In genomic region chr20:31710423-31711250, GRCh38 we compare ENCODE assay signal across 9 cellular contexts. TPM values are rescaled to one million over a fixed set of nuclear protein-coding genes. Genes with fewer than 3 reads are reported as not detected.
A peak's percentile ranks its signal among the peaks of the same experiment; 100 is the strongest.
DNase-seq lines count a peak whose midpoint lies in the region; ATAC-seq and TF ChIP-seq lines count a peak whose summit lies in the region.
"Had no signal": no experiment of that assay in that cellular context is flagged by ENCODE, and none has a peak within 500 bp of the region (broad histone marks: within the 10 kb centered on the region; RNA-seq: fewer than 3 reads in every experiment).

No MANE protein-coding gene starts in this region.

- no peak overlapping the region for H2AFZ ChIP-seq in DND-41 (ENCODE audit: low read depth, low read length)

- peak overlapping the region in 1 of 2 donors; percentile 45 for H3K4me3 Mint-ChIP-seq in effector memory CD8-positive, alpha-beta T cell

- H3K4me3 ChIP-seq in DND-41 (ENCODE audit: low read depth in 1 of 2, low read length in 2 of 2) = peak overlapping the region in 1 of 2 experiments; percentile 23; a peak in 1 of 4 replicates

- H3K27me3 ChIP-seq in DND-41 (ENCODE audit: insufficient read depth, low read length, poor library complexity) = no peaks in the 10 kb centered on the region

- peaks cover 97% of the 10 kb centered on the region for H3K36me3 ChIP-seq in DND-41 (ENCODE audit: insufficient read depth, low read length)

- peaks cover 73 to 90% of the 10 kb centered on the region in 2 donors for H3K4me1 Mint-ChIP-seq in effector memory CD8-positive, alpha-beta T cell (ENCODE audit: low read depth in 2 of 2)

- ATAC-seq in DND-41 (ENCODE audit: insufficient read depth, low read depth) = no peak
- no peak for ATAC-seq in effector memory CD8-positive, alpha-beta T cell (replicated peaks)
- no peak for ATAC-seq in HG03097 (IDR thresholded peaks at IDR 0.05; ENCODE audit: low FRiP score, unreplicated experiment)

- no peak for TF ChIP-seq CTCF in DND-41 (IDR thresholded peaks at IDR 0.05; ENCODE audit: borderline replicate concordance, extremely low read depth, low read length, poor library complexity, severe bottlenecking)

- no peaks in the 10 kb centered on the region for H3K27me3 Mint-ChIP-seq in effector memory CD8-positive, alpha-beta T cell

- H3K9me3 ChIP-seq in DND-41 (ENCODE audit: insufficient read depth, low read length, severe bottlenecking) = no peaks in the 10 kb centered on the region

- H3K79me2 ChIP-seq in DND-41 (ENCODE audit: insufficient read depth, low read length) = peaks cover 99% of the 10 kb centered on the region

- H3K27ac Mint-ChIP-seq in effector memory CD8-positive, alpha-beta T cell = peak overlapping the region; percentile 87 to 90

- H3K4me2 ChIP-seq in DND-41 (ENCODE audit: insufficient read depth, low read length) = peak overlapping the region; percentile 89

- DNase-seq in DND-41 (no peak), NCI-H69 (lab: John Stamatoyannopoulos, UW) (peak; percentile 87), renal cortical epithelial cell (ENCODE audit: low read depth) (peak; percentile 70), 8988T (no peak), NCI-H1092 (lab: John Stamatoyannopoulos, UW) (no peak)
- DNase-seq in effector memory CD8-positive, alpha-beta T cell = no peak
- no peak for DNase-seq in activated CD4-positive, CD25-positive, alpha-beta regulatory T cell treated with anti-CD3 and anti-CD28 coated beads, Interleukin-2, amount 50 U/mL, for 72 hours

- peaks cover 98% of the 10 kb centered on the region for H3K4me1 ChIP-seq in DND-41 (ENCODE audit: insufficient read depth, low read length)

- 0 out of 2 replicates have a peak overlapping the region, but pooled peaks have one; percentile 32 for H3K9ac ChIP-seq in DND-41 (ENCODE audit: low read depth, low read length)

- peak overlapping the region; percentile 58 for H3K27ac ChIP-seq in DND-41 (ENCODE audit: low read length)
- H3K27ac ChIP-seq: HL-60 had no signal

- H3K36me3 Mint-ChIP-seq in effector memory CD8-positive, alpha-beta T cell (ENCODE audit: insufficient read depth) = peaks cover 34% of the 10 kb centered on the region

- peaks cover 93% of the 10 kb centered on the region for H4K20me1 ChIP-seq in DND-41 (ENCODE audit: insufficient read depth, low read length)

- no peaks in the 10 kb centered on the region for H3K9me3 Mint-ChIP-seq in effector memory CD8-positive, alpha-beta T cell

RNA-seq across cellular contexts. Expression of gene BCL2L1, which starts 12.0 kb away (rescaled TPM):
- 182 and 222 TPM in 2 replicates for total RNA-seq in renal cortical epithelial cell

RNA-seq across cellular contexts. Expression of gene TPX2, which starts 28.5 kb away (rescaled TPM):
- 7.2 and 27.6 TPM in 2 replicates for total RNA-seq in renal cortical epithelial cell

Comparison
In these comparisons a context has a peak if more than half of its experiments do, and no peak if none do; other contexts are left out.
1. DNase-seq: peak in NCI-H69 (single experiment) and renal cortical epithelial cell (single experiment); none in DND-41 (single experiment), effector memory CD8-positive, alpha-beta T cell (0 of 3), activated CD4-positive, CD25-positive, alpha-beta regulatory T cell treated with anti-CD3 and anti-CD28 coated beads, Interleukin-2, amount 50 U/mL, for 72 hours (single experiment), 8988T (single experiment) and NCI-H1092 (single experiment).